ENCODE assay signal across 13 cellular contexts in the genomic region with DNA sequence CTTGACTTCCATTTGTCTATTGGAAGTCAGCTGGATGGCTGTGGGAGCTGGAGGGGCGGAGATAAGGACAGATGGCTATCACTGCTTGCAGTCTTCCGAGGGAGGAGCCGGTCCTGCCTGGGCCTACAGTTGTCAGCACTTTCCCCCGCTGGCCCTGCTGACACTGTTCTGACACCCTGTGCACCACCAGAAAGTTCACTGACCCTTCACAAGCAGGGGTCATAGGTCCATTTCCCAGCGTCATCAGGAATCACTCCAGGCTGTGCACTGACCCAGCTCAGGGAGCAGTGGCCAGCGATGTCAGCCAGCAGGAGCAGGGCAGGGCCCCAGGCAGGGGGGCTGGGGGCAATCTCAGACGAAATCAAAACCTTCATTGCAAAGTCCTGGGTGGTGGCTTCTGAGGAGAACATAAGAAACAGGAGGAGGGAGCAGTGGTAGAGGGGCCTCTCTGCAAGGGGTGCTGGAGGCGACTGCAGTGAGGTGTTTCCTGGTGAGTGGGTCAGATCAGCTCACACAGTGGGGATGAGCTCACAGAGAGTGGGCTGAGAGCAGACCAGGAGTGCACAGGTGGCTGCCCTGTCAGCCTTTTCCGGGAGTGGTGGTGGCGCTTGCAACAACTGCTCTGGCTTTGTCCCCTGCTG. TPM values are rescaled to one million over a fixed set of nuclear protein-coding genes. Genes with fewer than 3 reads are reported as not detected.
DNase-seq lines count a peak whose midpoint lies in the region; ATAC-seq, FAIRE-seq and TF ChIP-seq lines count a peak whose summit lies in the region.
"Had no signal": no experiment of that assay in that cellular context is flagged by ENCODE, and none has a peak within 500 bp of the region (broad histone marks: within the 10 kb centered on the region; RNA-seq: fewer than 3 reads in every experiment).

No MANE protein-coding gene starts in this region.

- no peak overlapping the region for H3K4me3 ChIP-seq in adrenal gland
- H3K4me3 ChIP-seq in spleen = no peak overlapping the region
- H3K4me3 ChIP-seq: BLaER1 treated with 17β-estradiol and CSF1 and Interleukin-3, amounts not matched to agents 10 nM and 100 nM; SK-N-MC had no signal

- TF ChIP-seq POLR2A in adrenal gland (IDR thresholded peaks at IDR 0.05) (no peak), spleen (IDR thresholded peaks at IDR 0.05) (no peak), H54 (IDR thresholded peaks at IDR 0.05; ENCODE audit: low read depth, low read length) (no peak)

- H3K27me3 ChIP-seq in adrenal gland (peaks cover 4% of the 10 kb centered on the region), spleen (replicated peaks in 1 of 7) (peaks cover 0 to 39% (median 0%) of the 10 kb centered on the region in 7 donors)

- H3K4me1 ChIP-seq in adrenal gland (replicated peaks in 1 of 2) (no peaks in the 10 kb centered on the region), spleen (peaks cover 9 to 48% (median 20%) of the 10 kb centered on the region in 6 donors)

- H3K27ac ChIP-seq in adrenal gland = no peak overlapping the region
- peak overlapping the region in 6 of 8 donors; percentile 9 to 66 (median 42) for H3K27ac ChIP-seq in spleen
- H3K27ac ChIP-seq: BLaER1 treated with 17β-estradiol and CSF1 and Interleukin-3, amounts not matched to agents 10 nM and 100 nM; SK-N-MC had no signal

- no peak for TF ChIP-seq CTCF in adrenal gland (IDR thresholded peaks at IDR 0.05)
- no peak for TF ChIP-seq CTCF in spleen (IDR thresholded peaks at IDR 0.05 in 8 of 11, conservative IDR thresholded peaks at IDR 0.05 in 3 of 11)

- DNase-seq in NCI-H2171 treated with DMSO at 0.1 percent for 48 hours (lab: John Stamatoyannopoulos, UW) = peak; percentile 56
- DNase-seq in adrenal gland = peak in 5 of 7 donors; percentile 13 to 70 (median 39)
- DNase-seq in left lobe of liver (ENCODE audit: low spot score) = peak; percentile 97
- peak; percentile 85 for DNase-seq in spleen
- no peak for DNase-seq in NCI-H2029 treated with DMSO at 0.1 percent for 48 hours (lab: John Stamatoyannopoulos, UW)
- DNase-seq in H54 (ENCODE audit: insufficient read length, low spot score) = no peak
- no peak for DNase-seq in NCI-H82 treated with DMSO at 0.1 percent for 48 hours (lab: John Stamatoyannopoulos, UW; ENCODE audit: unreplicated experiment)
- DNase-seq: activated effector memory CD4-positive, alpha-beta T cell treated with anti-CD3 and anti-CD28 coated beads, Interleukin-2, amount 50 U/mL, for 16 hours; NCI-H1092 had no signal

- no peaks in the 10 kb centered on the region for H3K9me3 ChIP-seq in adrenal gland (replicated peaks in 1 of 3)
- no peaks in the 10 kb centered on the region for H3K9me3 ChIP-seq in spleen
- H3K9me3 ChIP-seq: BLaER1 treated with 17β-estradiol and CSF1 and Interleukin-3, amounts not matched to agents 10 nM and 100 nM had no signal

- intact Hi-C loops in adrenal gland (cut with DNase I) (no loop called here), spleen (cut with DNase I; ENCODE audit: low total_unique reads) (no loop called here)

- H3K36me3 ChIP-seq in adrenal gland (replicated peaks in 1 of 2) (no peaks in the 10 kb centered on the region), spleen (no peaks in the 10 kb centered on the region)
- H3K36me3 ChIP-seq: BLaER1 treated with 17β-estradiol and CSF1 and Interleukin-3, amounts not matched to agents 10 nM and 100 nM had no signal

- FAIRE-seq in H54 (lab: Jason Lieb, UNC) = no peak
- FAIRE-seq: astrocyte, TTC549 had no signal

- peak; percentile 96 for ATAC-seq in left lobe of liver

- 32 to 55% (median 48%) methylated on average over 6 to 10 of the region's 10 CpGs for WGBS in adrenal gland, 4 donors
- WGBS in spleen, 5 donors = 29 to 47% (median 43%) methylated on average over 10 of the region's 10 CpGs

RNA-seq across cellular contexts. Expression of a gene that starts 26.5 kb away (rescaled TPM):
- total RNA-seq in adrenal gland (10 to 100 TPM in 4 of 8 donors, 1 to 10 TPM in 4; 3.4 to 14.5 (median 9.8) TPM), left lobe of liver (8.0 TPM), spleen (100 to 1,000 TPM; 130 to 361 (median 197) TPM)
- polyA plus RNA-seq in adrenal gland (1 to 10 TPM; 2.1 to 2.6 (median 2.3) TPM), spleen (10 to 100 TPM; 14.2 to 26.7 (median 17.1) TPM)

Comparison
In these comparisons a context has a peak if more than half of its experiments do, and no peak if none do; other contexts are left out.
1. DNase-seq: peak in NCI-H2171 treated with DMSO at 0.1 percent for 48 hours (single experiment), adrenal gland (5 of 7), left lobe of liver (single experiment) and spleen (single experiment); none in NCI-H2029 treated with DMSO at 0.1 percent for 48 hours (single experiment), H54 (single experiment) and NCI-H82 treated with DMSO at 0.1 percent for 48 hours (single experiment).
2. H3K27ac ChIP-seq: peak in spleen (6 of 8); none in adrenal gland (0 of 5).
3. RNA of a gene that starts 26.5 kb away (total RNA-seq): 130 to 361 TPM in spleen; 3.4 to 14.5 TPM in adrenal gland and 8.0 TPM in left lobe of liver (single experiment); every median in the first group is over 4 times any median in the second.